23 cellular contexts compared by ENCODE assay signal in genomic region chr7:98697083-98697482, GRCh38.
"Had no signal": no experiment of that assay in that cellular context is flagged by ENCODE, and none has a peak within 500 bp of the region (broad histone marks: within the 10 kb centered on the region; RNA-seq: fewer than 3 reads in every experiment).

No MANE protein-coding gene starts in this region.

- H3K27ac ChIP-seq: coronary artery, dorsolateral prefrontal cortex, epithelial cell of prostate, esophagus squamous epithelium, gastrocnemius medialis, heart right ventricle, left lung, lower lobe of right lung had no signal

- DNase-seq: dermis blood vessel endothelial cell; dorsolateral prefrontal cortex; effector CD4-positive, alpha-beta T cell; effector memory CD4-positive, alpha-beta T cell; endodermal cell; erythroblast; esophagus squamous epithelium; foreskin fibroblast; foreskin melanocyte; gastrocnemius medialis; glutamatergic neuron; head of caudate nucleus; heart right ventricle; hippocampal formation; left cardiac atrium; left lung; left ventricle myocardium superior; lower lobe of right lung; mesenchymal stem cell; naive thymus-derived CD4-positive, alpha-beta T cell had no signal

- H3K27me3 ChIP-seq: esophagus squamous epithelium, gastrocnemius medialis, left lung had no signal

- H3K4me1 ChIP-seq: esophagus squamous epithelium, gastrocnemius medialis, heart right ventricle, left lung, lower lobe of right lung had no signal

- H3K36me3 ChIP-seq: esophagus squamous epithelium, gastrocnemius medialis, heart right ventricle, left lung, lower lobe of right lung had no signal

- H3K4me3 ChIP-seq: coronary artery, dorsolateral prefrontal cortex, esophagus squamous epithelium, gastrocnemius medialis, heart right ventricle, left lung, lower lobe of right lung had no signal

- ATAC-seq: esophagus mucosa; gastrocnemius medialis; heart right ventricle; left cardiac atrium; left lung; left ventricle myocardium superior; lower lobe of right lung; naive thymus-derived CD4-positive, alpha-beta T cell had no signal
